Comparison of ENCODE assay signal across 1 cellular context in the genomic region with DNA sequence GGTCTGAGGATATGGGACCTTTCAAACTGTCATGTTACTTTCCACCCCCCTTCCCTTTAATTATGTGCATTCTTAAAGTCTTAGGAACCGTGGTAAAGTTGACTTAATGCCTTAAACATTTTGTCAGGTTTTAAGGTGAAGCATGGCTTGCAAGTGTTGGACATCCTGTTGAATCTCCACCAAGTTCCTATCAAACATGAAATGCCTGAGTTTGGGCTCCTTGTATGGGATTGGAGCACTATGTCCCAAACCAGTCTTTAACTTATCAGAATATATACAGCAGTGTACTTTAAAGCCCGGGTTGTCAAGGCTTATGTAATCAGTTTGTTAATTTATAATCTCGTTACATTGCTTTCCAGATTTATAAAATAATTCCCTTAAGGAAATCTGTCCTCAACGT.
TF ChIP-seq lines count a peak whose summit lies in the region.

No MANE protein-coding gene starts in this region.

TF ChIP-seq in IMR-90, 13 proteins besides CTCF, POLR2A, EP300 and RAD21 (continued from another document):
- TF ChIP-seq, protein P1, sequence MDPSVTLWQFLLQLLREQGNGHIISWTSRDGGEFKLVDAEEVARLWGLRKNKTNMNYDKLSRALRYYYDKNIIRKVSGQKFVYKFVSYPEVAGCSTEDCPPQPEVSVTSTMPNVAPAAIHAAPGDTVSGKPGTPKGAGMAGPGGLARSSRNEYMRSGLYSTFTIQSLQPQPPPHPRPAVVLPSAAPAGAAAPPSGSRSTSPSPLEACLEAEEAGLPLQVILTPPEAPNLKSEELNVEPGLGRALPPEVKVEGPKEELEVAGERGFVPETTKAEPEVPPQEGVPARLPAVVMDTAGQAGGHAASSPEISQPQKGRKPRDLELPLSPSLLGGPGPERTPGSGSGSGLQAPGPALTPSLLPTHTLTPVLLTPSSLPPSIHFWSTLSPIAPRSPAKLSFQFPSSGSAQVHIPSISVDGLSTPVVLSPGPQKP (IDR thresholded peaks at IDR 0.05; ENCODE audit: borderline replicate concordance, low read depth, low read length) = no peak
- TF ChIP-seq FOS (IDR thresholded peaks at IDR 0.05; ENCODE audit: low read depth, low read length) (no peak), BHLHE40 (IDR thresholded peaks at IDR 0.05; ENCODE audit: low read depth, low read length) (no peak)
